In the genomic region with DNA sequence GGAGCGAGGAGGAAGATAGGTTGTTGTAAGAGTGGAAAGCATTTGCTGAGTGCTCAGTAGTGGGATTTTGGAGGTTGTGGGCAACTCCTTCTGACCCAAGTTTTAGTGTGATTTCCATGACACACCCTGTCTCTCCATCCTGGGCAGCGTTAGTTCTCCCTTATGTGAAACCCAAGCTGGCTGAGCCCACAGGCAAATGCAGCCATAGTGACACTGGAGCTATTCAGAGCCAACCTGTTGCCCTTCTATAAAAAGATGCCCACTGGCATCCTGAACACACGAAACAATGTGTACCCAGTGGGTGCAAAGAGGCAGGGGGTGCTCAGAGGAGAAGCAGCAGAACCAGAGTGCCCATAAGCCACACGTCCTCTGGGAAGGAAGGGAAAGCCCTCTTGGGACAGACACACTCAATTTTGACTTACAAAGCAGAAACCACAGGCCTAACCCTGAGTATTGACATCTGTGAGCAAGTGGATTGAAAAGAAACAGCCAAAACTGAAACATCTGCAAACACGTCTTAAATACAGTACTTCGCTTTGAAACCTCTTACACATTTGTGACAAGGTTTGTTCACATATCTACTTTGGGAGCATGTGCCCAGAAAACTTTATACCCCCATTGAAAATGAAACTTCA, we compare ENCODE assay signal across 1 cellular context.
TF ChIP-seq lines count a peak whose summit lies in the region.

No MANE protein-coding gene starts in this region.

TF ChIP-seq in GM12878, 131 proteins besides CTCF, POLR2A, EP300 and RAD21 (continued from another document):
- TF ChIP-seq NFXL1 (IDR thresholded peaks at IDR 0.05; ENCODE audit: borderline replicate concordance) (no peak), EZH2 (IDR thresholded peaks at IDR 0.05; ENCODE audit: borderline replicate concordance, control insufficient read depth, low read depth, low read length) (no peak), KDM1A (IDR thresholded peaks at IDR 0.05; ENCODE audit: borderline replicate concordance) (no peak), MEF2B (IDR thresholded peaks at IDR 0.05; ENCODE audit: partially characterized antibody, poor library complexity, severe bottlenecking) (peak; percentile 56), MTA2 (IDR thresholded peaks at IDR 0.05; ENCODE audit: low read depth) (no peak), HDAC6 (IDR thresholded peaks at IDR 0.05; ENCODE audit: unreplicated experiment) (no peak), JUND (IDR thresholded peaks at IDR 0.05; ENCODE audit: low read depth, low read length) (no peak)
- TF ChIP-seq, protein P1, sequence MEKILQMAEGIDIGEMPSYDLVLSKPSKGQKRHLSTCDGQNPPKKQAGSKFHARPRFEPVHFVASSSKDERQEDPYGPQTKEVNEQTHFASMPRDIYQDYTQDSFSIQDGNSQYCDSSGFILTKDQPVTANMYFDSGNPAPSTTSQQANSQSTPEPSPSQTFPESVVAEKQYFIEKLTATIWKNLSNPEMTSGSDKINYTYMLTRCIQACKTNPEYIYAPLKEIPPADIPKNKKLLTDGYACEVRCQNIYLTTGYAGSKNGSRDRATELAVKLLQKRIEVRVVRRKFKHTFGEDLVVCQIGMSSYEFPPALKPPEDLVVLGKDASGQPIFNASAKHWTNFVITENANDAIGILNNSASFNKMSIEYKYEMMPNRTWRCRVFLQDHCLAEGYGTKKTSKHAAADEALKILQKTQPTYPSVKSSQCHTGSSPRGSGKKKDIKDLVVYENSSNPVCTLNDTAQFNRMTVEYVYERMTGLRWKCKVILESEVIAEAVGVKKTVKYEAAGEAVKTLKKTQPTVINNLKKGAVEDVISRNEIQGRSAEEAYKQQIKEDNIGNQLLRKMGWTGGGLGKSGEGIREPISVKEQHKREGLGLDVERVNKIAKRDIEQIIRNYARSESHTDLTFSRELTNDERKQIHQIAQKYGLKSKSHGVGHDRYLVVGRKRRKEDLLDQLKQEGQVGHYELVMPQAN (conservative IDR thresholded peaks at IDR 0.05), result no peak
